Comparison of ENCODE assay signal across 8 cellular contexts in the genomic region with DNA sequence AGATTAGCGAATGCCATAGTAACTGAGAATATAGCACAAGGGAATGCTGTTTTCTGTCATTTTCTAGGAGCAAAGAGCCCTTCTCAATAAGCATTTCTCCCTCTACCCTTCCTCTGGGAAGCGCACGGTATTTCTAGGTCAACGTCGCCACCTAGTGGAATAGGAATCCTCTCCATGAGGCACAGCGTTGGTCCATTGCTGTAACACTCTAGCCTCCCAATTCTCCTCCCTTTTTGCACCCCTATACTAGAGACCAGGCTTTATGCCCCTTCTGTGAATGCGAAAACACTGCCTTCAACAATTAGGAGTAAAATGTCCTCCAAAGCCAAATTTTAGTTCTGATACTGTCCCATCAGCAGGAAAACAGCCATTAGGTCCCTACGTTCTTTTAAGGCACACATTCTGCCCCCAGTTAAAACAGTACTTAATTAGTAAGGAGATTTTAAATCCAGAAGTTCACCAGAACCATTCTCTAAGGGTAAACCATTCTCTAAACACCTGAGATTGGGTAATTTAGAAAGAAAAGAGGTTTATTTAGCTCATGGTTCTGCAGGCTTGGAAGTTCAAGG. TPM values are rescaled to one million over a fixed set of nuclear protein-coding genes. Genes with fewer than 3 reads are reported as not detected.
DNase-seq lines count a peak whose midpoint lies in the region; ATAC-seq and TF ChIP-seq lines count a peak whose summit lies in the region.

No MANE protein-coding gene starts in this region.

- DNase-seq in DMS153 (lab: John Stamatoyannopoulos, UW) (peak; percentile 43), PC-9 (peak; percentile 26 to 48), amniotic stem cell (lab: John Stamatoyannopoulos, UW) (peak; percentile 43), right atrium auricular region (ENCODE audit: low spot score) (no peak), renal cortical epithelial cell (ENCODE audit: low read depth) (peak; percentile 61)
- DNase-seq in Jurkat, Clone E6-1 (ENCODE audit: low read depth, low spot score) = peak; percentile 48

- no peaks in the 10 kb centered on the region for H3K9me2 ChIP-seq in PC-9 (ENCODE audit: insufficient read depth)

- intact Hi-C loops in PC-9 (cut with micrococcal nuclease; ENCODE audit: unreplicated experiment) = loop anchor here (5.0 to 10.0 kb wide), 2 partner anchors 910 to 1472 kb away; no protein-coding TSS in a partner anchor

- BruUV-seq in PC-9 (replicated peaks; lab: Mats Ljungman, UMichigan) = no TSS peak

- no peaks in the 10 kb centered on the region for H3K36me3 ChIP-seq in PC-9 (ENCODE audit: low read depth)
- no peaks in the 10 kb centered on the region for H3K36me3 ChIP-seq in right atrium auricular region

- no peak overlapping the region for H3K4me3 ChIP-seq in Jurkat, Clone E6-1 (ENCODE audit: low read length)
- H3K4me3 ChIP-seq in PC-9 (no peak overlapping the region), right atrium auricular region (peak overlapping the region in 1 of 2 donors; percentile 17)

- no peak overlapping the region for H3K4me2 ChIP-seq in PC-9

- H3K27ac ChIP-seq in PC-9 (no peak overlapping the region), right atrium auricular region (no peak overlapping the region)

- H3K4me1 ChIP-seq in PC-9 (replicated peaks; ENCODE audit: insufficient read depth) (no peaks in the 10 kb centered on the region), right atrium auricular region (no peaks in the 10 kb centered on the region)

- TF ChIP-seq CTCF in PC-9 (conservative IDR thresholded peaks at IDR 0.05) (peak; percentile 78), right atrium auricular region (IDR thresholded peaks at IDR 0.05) (peak; percentile 71 to 84)

- no peak overlapping the region for H2AFZ ChIP-seq in PC-9

- H3F3A ChIP-seq in PC-9 (ENCODE audit: insufficient read depth, low read depth) = no peaks in the 10 kb centered on the region

- H3K79me2 ChIP-seq in PC-9 (ENCODE audit: low read depth) = no peaks in the 10 kb centered on the region

- POLR2A ChIA-PET in PC-9 (lab: Charles Lee; ENCODE audit: unreplicated experiment) = no interaction called here

- H3K27me3 ChIP-seq in PC-9 (ENCODE audit: insufficient read depth, low read depth) (no peaks in the 10 kb centered on the region; the same call in 1 of the 2 replicates), right atrium auricular region (no peaks in the 10 kb centered on the region)

- peak; percentile 95 for ATAC-seq in GM19463 (IDR thresholded peaks at IDR 0.05; ENCODE audit: unreplicated experiment)
- no peak for ATAC-seq in HG03280 (IDR thresholded peaks at IDR 0.05; ENCODE audit: unreplicated experiment)

- peaks cover 5% of the 10 kb centered on the region; the same call in 1 of the 2 replicates for H3K9me3 ChIP-seq in PC-9 (ENCODE audit: insufficient read depth, low read depth)
- H3K9me3 ChIP-seq in right atrium auricular region = no peaks in the 10 kb centered on the region

- H4K20me1 ChIP-seq in PC-9 (ENCODE audit: insufficient read depth) = no peaks in the 10 kb centered on the region

- CTCF ChIA-PET in PC-9 (lab: Charles Lee) = interaction anchor here (0.6 kb wide), 1 partner anchor 1035 kb away, joined by 9 read pairs; no protein-coding TSS in a partner anchor

RNA-seq across cellular contexts. Expression of gene HYLS1, which starts 12.8 kb away (rescaled TPM):
- 13.4 TPM for polyA plus RNA-seq in Jurkat, Clone E6-1 (2012; ENCODE audit: insufficient read depth, insufficient read length)
- total RNA-seq in PC-9 (2021) (12.2 and 16.7 TPM in 2 replicates), right atrium auricular region (1 to 10 TPM; 3.5 to 3.7 TPM), renal cortical epithelial cell (6.2 and 12.3 TPM in 2 replicates)

RNA-seq across cellular contexts. Expression of gene PUS3, which starts 28.4 kb away (rescaled TPM):
- polyA plus RNA-seq in Jurkat, Clone E6-1 (2012; ENCODE audit: insufficient read depth, insufficient read length) = 30.1 TPM
- 5.7 and 6.5 TPM in 2 replicates for total RNA-seq in PC-9 (2021)
- 1 to 10 TPM; 3.1 to 8.7 TPM for total RNA-seq in right atrium auricular region
- total RNA-seq in renal cortical epithelial cell = 15.8 and 23.4 TPM in 2 replicates

RNA-seq across cellular contexts. Expression of gene DDX25, which starts 29.7 kb away (rescaled TPM):
- polyA plus RNA-seq in Jurkat, Clone E6-1 (2012; ENCODE audit: insufficient read depth, insufficient read length) = 44.7 TPM
- total RNA-seq in PC-9 (2021) (0.26 TPM in 1 of 2 replicates, not detected in the other), right atrium auricular region (not detected), renal cortical epithelial cell (0.10 TPM in 1 of 2 replicates, not detected in the other)

RNA-seq across cellular contexts. Expression of gene PATE4, which starts 41.5 kb away (rescaled TPM):
- not detected for polyA plus RNA-seq in Jurkat, Clone E6-1 (2012; ENCODE audit: insufficient read depth, insufficient read length)
- not detected in 2 replicates for total RNA-seq in PC-9 (2021)
- total RNA-seq in right atrium auricular region = not detected
- not detected in 2 replicates for total RNA-seq in renal cortical epithelial cell
